9 cellular contexts compared by ENCODE assay signal in the genomic region with DNA sequence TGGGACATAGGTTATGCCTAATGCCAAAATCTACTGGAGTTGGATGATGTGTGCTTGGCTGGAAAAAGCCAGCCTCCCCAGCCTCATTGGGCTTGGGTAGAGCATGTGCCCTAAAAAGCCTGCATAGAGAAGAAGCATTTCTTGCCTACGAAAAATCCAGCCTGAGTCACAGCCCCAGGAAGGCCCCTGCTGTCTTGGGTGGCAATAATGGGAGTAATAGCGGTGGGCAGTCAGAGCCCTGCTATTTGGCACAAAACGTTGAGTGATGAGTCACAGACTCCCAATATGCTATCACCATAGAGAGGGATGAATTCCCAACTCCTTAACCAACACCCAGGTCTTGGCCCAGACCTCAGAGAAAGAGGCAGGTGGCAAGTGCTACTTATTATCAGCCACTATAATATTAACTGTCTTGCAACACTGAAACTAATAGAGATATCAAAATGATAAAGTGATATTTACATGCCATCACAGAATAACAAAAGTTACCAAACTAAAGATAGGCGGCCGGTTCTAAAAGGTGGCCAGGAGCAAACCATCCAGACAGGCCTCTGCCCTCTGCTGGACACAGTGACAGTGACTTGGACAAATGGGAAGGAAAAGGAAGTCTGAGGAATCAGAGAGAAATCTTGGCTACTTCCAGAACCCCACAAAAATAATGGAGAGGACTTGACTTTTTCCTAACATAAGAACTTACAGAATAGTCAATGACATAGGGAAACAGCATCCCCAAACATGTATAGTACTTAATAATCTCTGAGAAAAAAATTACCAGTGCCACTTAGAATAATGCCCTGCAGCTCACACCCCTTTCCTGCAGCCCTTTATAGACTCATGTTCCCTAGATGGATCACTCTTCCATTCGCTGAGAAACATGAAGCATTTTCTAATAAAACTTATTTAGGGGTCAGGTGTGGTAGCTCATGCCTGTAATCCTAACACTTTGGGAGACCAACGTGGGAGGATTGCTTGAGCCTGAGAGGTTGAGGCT. TPM values are rescaled to one million over a fixed set of nuclear protein-coding genes. Genes with fewer than 3 reads are reported as not detected.
DNase-seq lines count a peak whose midpoint lies in the region; ATAC-seq and TF ChIP-seq lines count a peak whose summit lies in the region.
"Had no signal": no experiment of that assay in that cellular context is flagged by ENCODE, and none has a peak within 500 bp of the region (broad histone marks: within the 10 kb centered on the region; RNA-seq: fewer than 3 reads in every experiment).

No MANE protein-coding gene starts in this region.

- TF ChIP-seq POLR2A in transverse colon (IDR thresholded peaks at IDR 0.05) = no peak

- peaks cover 56% of the 10 kb centered on the region for H3K36me3 ChIP-seq in adipocyte (ENCODE audit: control insufficient read depth, insufficient read depth, low read length, severe bottlenecking)
- peaks cover 0 to 3% (median 0%) of the 10 kb centered on the region in 4 donors for H3K36me3 ChIP-seq in transverse colon

- intact Hi-C loops in transverse colon (cut with DNase I; ENCODE audit: low total_unique reads) = no loop called here

- 65 to 80% methylated on average over 4 to 7 of the region's 7 CpGs for WGBS in transverse colon (ENCODE audit: low coverage in 1 of 2), 2 donors

- H3K9ac ChIP-seq in adipocyte (ENCODE audit: low read length) = peak overlapping the region; percentile 72

- H3K27ac ChIP-seq in transverse colon = peak overlapping the region; percentile 67 to 78 (median 77)

- no peak for ATAC-seq in HG03175 (IDR thresholded peaks at IDR 0.05; ENCODE audit: unreplicated experiment)

- no peaks in the 10 kb centered on the region for H3K9me3 ChIP-seq in adipocyte (ENCODE audit: control insufficient read depth, low read length)
- H3K9me3 ChIP-seq in transverse colon = no peaks in the 10 kb centered on the region

- DNase-seq in NCI-H2196 (lab: John Stamatoyannopoulos, UW; ENCODE audit: unreplicated experiment) = peak; percentile 19
- no peak for DNase-seq in NCI-H2196 treated with DMSO at 0.1 percent for 48 hours (lab: John Stamatoyannopoulos, UW; ENCODE audit: unreplicated experiment)
- peak; percentile 80 for DNase-seq in adipocyte (ENCODE audit: low read depth)
- DNase-seq in islet precursor cell = peak; percentile 89
- DNase-seq in transverse colon = peak; percentile 60
- DNase-seq in midbrain (lab: John Stamatoyannopoulos, UW) = no peak
- DNase-seq in stimulated activated CD4-positive, alpha-beta T cell treated with anti-CD3 and anti-CD28 coated beads, Interleukin-1b, Interleukin-23, amount 100 ng/mL, for 48 hours = no peak

- in situ Hi-C loops in transverse colon (cut with MboI; ENCODE audit: low pct_ligation_motif_present in 1 of 4, low pct_unique_long_range_greater_than_20kb in 1 of 4, low sequenced_read_pairs in 3 of 4) = loop anchor here in 1 of 4 donors (10.0 kb wide), 1 partner anchor 62 kb away; no protein-coding TSS in a partner anchor

- H3K4me3 ChIP-seq in adipocyte (ENCODE audit: low read length) (peak overlapping the region; percentile 20), transverse colon (no peak overlapping the region)

- peak; percentile 44 to 82 (median 56) for TF ChIP-seq CTCF in transverse colon (IDR thresholded peaks at IDR 0.05)

- peaks cover 23% of the 10 kb centered on the region for H3K4me1 ChIP-seq in adipocyte (ENCODE audit: control insufficient read depth, insufficient read depth, low read length)
- peaks cover 18 to 33% (median 30%) of the 10 kb centered on the region in 4 donors for H3K4me1 ChIP-seq in transverse colon

- H3K27me3 ChIP-seq in adipocyte (replicated peaks; ENCODE audit: control insufficient read depth, insufficient read depth, low read length) = no peaks in the 10 kb centered on the region
- H3K27me3 ChIP-seq in transverse colon = no peaks in the 10 kb centered on the region

- TF ChIP-seq EP300 in transverse colon (IDR thresholded peaks at IDR 0.05; ENCODE audit: low read depth) = no peak

RNA-seq across cellular contexts. Expression of a gene that starts 51.9 kb away (rescaled TPM):
- total RNA-seq in transverse colon = 100 to 1,000 TPM in 3 of 4 donors, 10 to 100 TPM in 1; 37.8 to 700 (median 401) TPM
- total RNA-seq: T-helper 1 cell treated with Interleukin-12 subunit alpha and Interleukin-12 subunit beta and Interleukin-4 antibody, amounts not matched to agents 30 ng/mL and 1 ng/mL, for 36 hours had no signal

Comparison
In these comparisons a context has a peak if more than half of its experiments do, and no peak if none do; other contexts are left out.
1. DNase-seq: peak in NCI-H2196 (single experiment), adipocyte (single experiment), islet precursor cell (single experiment) and transverse colon (single experiment); none in NCI-H2196 treated with DMSO at 0.1 percent for 48 hours (single experiment), midbrain (single experiment) and stimulated activated CD4-positive, alpha-beta T cell treated with anti-CD3 and anti-CD28 coated beads, Interleukin-1b, Interleukin-23, amount 100 ng/mL, for 48 hours (single experiment).